Comparison of ENCODE assay signal across 1 cellular context in genomic region chr17:68456529-68457167, GRCh38.
TF ChIP-seq lines count a peak whose summit lies in the region.

No MANE protein-coding gene starts in this region.

TF ChIP-seq in SK-N-SH, 30 proteins besides CTCF, POLR2A, EP300 and RAD21 (continued from another document):
- TF ChIP-seq USF2 (IDR thresholded peaks at IDR 0.05; ENCODE audit: borderline replicate concordance, low read depth, low read length) (0 out of 2 replicates have a peak, but pooled peaks have one; percentile 14), CHD2 (IDR thresholded peaks at IDR 0.05; ENCODE audit: low read length, partially characterized antibody) (peak; percentile 28), TCF12 (IDR thresholded peaks at IDR 0.05) (no peak), NRF1 (IDR thresholded peaks at IDR 0.05; ENCODE audit: low read depth, low read length) (peak; percentile 51; the same call in 1 of the 2 replicates), FOSL2 (IDR thresholded peaks at IDR 0.05; ENCODE audit: borderline replicate concordance, low read depth) (no peak), GABPA (IDR thresholded peaks at IDR 0.05; ENCODE audit: low read depth) (peak; percentile 62), ELF1 (IDR thresholded peaks at IDR 0.05) (peak; percentile 56), MEF2A (IDR thresholded peaks at IDR 0.05; ENCODE audit: borderline replicate concordance, low read depth) (no peak)
TF ChIP-seq in SK-N-SH: peak in this region for 11.
